27 cellular contexts compared by ENCODE assay signal in genomic region chr2:122108186-122108585, GRCh38.
"Had no signal": no experiment of that assay in that cellular context is flagged by ENCODE, and none has a peak within 500 bp of the region (broad histone marks: within the 10 kb centered on the region; RNA-seq: fewer than 3 reads in every experiment).

No MANE protein-coding gene starts in this region.

- DNase-seq: hypothalamus; immature natural killer cell; kidney; left colon; left lung; lower lobe of right lung; mammary epithelial cell; midbrain; mucosa of descending colon; naive thymus-derived CD4-positive, alpha-beta T cell; nucleus accumbens; right lobe of liver; stimulated activated CD4-positive, alpha-beta T cell treated with anti-CD3 and anti-CD28 coated beads, Interleukin-1b, Interleukin-23, amount 100 ng/mL, for 48 hours; stimulated activated CD4-positive, alpha-beta T cell treated with anti-CD3 and anti-CD28 coated beads, Interleukin-2, amount 100 ng/mL, for 48 hours; stimulated activated CD4-positive, alpha-beta T cell treated with anti-CD3 and anti-CD28 coated beads, Interleukin-4, amount 100 ng/mL, for 4 hours; stimulated activated CD8-positive, alpha-beta memory T cell treated with anti-CD3 and anti-CD28 coated beads, Interleukin-4, amount 100 ng/mL, for 48 hours; stimulated activated naive CD4-positive, alpha-beta T cell treated with Interleukin-2 at 50 U/mL for 16 hours; stimulated activated naive CD8-positive, alpha-beta T cell treated with anti-CD3 and anti-CD28 coated beads, Interleukin-15, amount 100 ng/mL, for 72 hours; substantia nigra; uterus had no signal

- H3K9ac ChIP-seq: parathyroid adenoma had no signal

- H3K4me3 ChIP-seq: left lung, lower lobe of right lung, mucosa of descending colon, right atrium auricular region, right lobe of liver, smooth muscle cell, tibial nerve, uterus had no signal

- H3K4me3 Mint-ChIP-seq: immature natural killer cell; naive thymus-derived CD4-positive, alpha-beta T cell; natural killer cell treated with Interleukin-12 subunit alpha and Interleukin-12 subunit beta and Interleukin-15 and Interleukin-18, amount 100 ng/mL, for 72 hours; stimulated activated memory B cell treated with anti-CD40 and anti-IgM and Interleukin-4, amounts not matched to agents 10 μg/mL and 1 μg/mL and 100 μg/mL, for 72 hours; stimulated activated naive CD8-positive, alpha-beta T cell treated with anti-CD3 and anti-CD28 coated beads, Interleukin-15, amount 100 ng/mL, for 72 hours; type B pancreatic cell had no signal

- H3K9me3 Mint-ChIP-seq: natural killer cell treated with Interleukin-12 subunit alpha and Interleukin-12 subunit beta and Interleukin-15 and Interleukin-18, amount 100 ng/mL, for 72 hours; stimulated activated naive CD8-positive, alpha-beta T cell treated with anti-CD3 and anti-CD28 coated beads, Interleukin-15, amount 100 ng/mL, for 72 hours; type B pancreatic cell had no signal

- H3K36me3 Mint-ChIP-seq: immature natural killer cell; naive thymus-derived CD4-positive, alpha-beta T cell; natural killer cell treated with Interleukin-12 subunit alpha and Interleukin-12 subunit beta and Interleukin-15 and Interleukin-18, amount 100 ng/mL, for 72 hours; stimulated activated memory B cell treated with anti-CD40 and anti-IgM and Interleukin-4, amounts not matched to agents 10 μg/mL and 1 μg/mL and 100 μg/mL, for 72 hours; type B pancreatic cell had no signal

- H3K9me3 ChIP-seq: left lung, lower lobe of right lung, mucosa of descending colon, right atrium auricular region, right lobe of liver, tibial nerve, uterus had no signal

- H3K27ac Mint-ChIP-seq: immature natural killer cell; naive thymus-derived CD4-positive, alpha-beta T cell; natural killer cell treated with Interleukin-12 subunit alpha and Interleukin-12 subunit beta and Interleukin-15 and Interleukin-18, amount 100 ng/mL, for 72 hours; stimulated activated memory B cell treated with anti-CD40 and anti-IgM and Interleukin-4, amounts not matched to agents 10 μg/mL and 1 μg/mL and 100 μg/mL, for 72 hours; stimulated activated naive CD8-positive, alpha-beta T cell treated with anti-CD3 and anti-CD28 coated beads, Interleukin-15, amount 100 ng/mL, for 72 hours; type B pancreatic cell had no signal

- H3K4me1 Mint-ChIP-seq: immature natural killer cell; naive thymus-derived CD4-positive, alpha-beta T cell; stimulated activated memory B cell treated with anti-CD40 and anti-IgM and Interleukin-4, amounts not matched to agents 10 μg/mL and 1 μg/mL and 100 μg/mL, for 72 hours; stimulated activated naive CD8-positive, alpha-beta T cell treated with anti-CD3 and anti-CD28 coated beads, Interleukin-15, amount 100 ng/mL, for 72 hours had no signal

- H3K27me3 Mint-ChIP-seq: stimulated activated memory B cell treated with anti-CD40 and anti-IgM and Interleukin-4, amounts not matched to agents 10 μg/mL and 1 μg/mL and 100 μg/mL, for 72 hours; stimulated activated naive CD8-positive, alpha-beta T cell treated with anti-CD3 and anti-CD28 coated beads, Interleukin-15, amount 100 ng/mL, for 72 hours; type B pancreatic cell had no signal

- H3K4me2 ChIP-seq: smooth muscle cell had no signal

- H3K79me2 ChIP-seq: parathyroid adenoma had no signal

- H3K27ac ChIP-seq: left lung, lower lobe of right lung, parathyroid adenoma, right atrium auricular region, right lobe of liver, tibial nerve, uterus had no signal

- ATAC-seq: left colon; left lung; lower lobe of right lung; mucosa of descending colon; naive thymus-derived CD4-positive, alpha-beta T cell; natural killer cell treated with Interleukin-12 subunit alpha and Interleukin-12 subunit beta and Interleukin-15 and Interleukin-18, amount 100 ng/mL, for 72 hours; right lobe of liver; stimulated activated memory B cell treated with anti-CD40 and anti-IgM and Interleukin-4, amounts not matched to agents 10 μg/mL and 1 μg/mL and 100 μg/mL, for 72 hours; stimulated activated naive CD8-positive, alpha-beta T cell treated with anti-CD3 and anti-CD28 coated beads, Interleukin-15, amount 100 ng/mL, for 72 hours had no signal

- H3K4me1 ChIP-seq: left lung, lower lobe of right lung, parathyroid adenoma, right atrium auricular region, right lobe of liver, tibial nerve, uterus had no signal

- H3K36me3 ChIP-seq: left lung, lower lobe of right lung, right atrium auricular region, right lobe of liver, tibial nerve, uterus had no signal

- H2AFZ ChIP-seq: parathyroid adenoma had no signal

- H3K27me3 ChIP-seq: left lung, right atrium auricular region, right lobe of liver, tibial nerve, uterus had no signal
